ENCODE assay signal across 8 cellular contexts in the genomic region with DNA sequence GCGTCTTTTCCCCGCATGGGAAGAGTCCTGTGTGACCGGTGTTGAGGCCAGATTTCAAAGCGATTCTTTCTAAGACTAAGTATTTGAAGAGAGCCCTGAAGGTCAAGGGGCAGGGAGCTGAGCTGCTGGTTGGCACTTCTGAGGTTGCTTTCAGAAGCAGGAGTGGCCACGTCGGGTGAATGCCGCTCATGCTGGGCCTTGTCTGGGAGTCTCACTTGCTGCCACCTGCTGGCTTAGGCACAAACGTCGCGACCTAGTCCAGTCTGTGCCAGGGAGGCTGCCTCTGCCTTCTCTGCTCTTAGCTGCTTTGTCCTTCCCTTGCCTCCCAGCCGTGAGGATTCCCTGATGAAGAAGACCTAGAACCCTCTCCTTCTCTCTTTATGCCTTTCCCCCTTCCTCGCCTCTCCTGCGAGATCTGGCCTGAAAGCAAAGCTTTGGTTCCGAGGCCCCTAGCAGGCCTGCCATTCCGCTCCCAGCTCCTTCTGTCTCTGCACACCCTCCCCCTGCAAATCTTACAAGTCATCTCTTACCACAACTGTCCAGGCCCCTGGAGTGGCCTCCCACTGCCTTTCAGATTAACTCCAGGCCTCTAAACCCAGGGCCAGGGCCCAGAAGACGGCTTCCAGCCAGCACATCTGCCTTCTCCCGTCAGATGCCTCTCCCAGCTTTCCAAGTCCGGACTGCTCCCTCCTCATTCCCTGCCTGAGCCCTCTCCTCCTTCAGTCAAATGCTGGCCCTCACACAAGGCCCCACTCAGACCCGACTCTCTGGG. TPM values are rescaled to one million over a fixed set of nuclear protein-coding genes. Genes with fewer than 3 reads are reported as not detected.
A peak's percentile ranks its signal among the peaks of the same experiment; 100 is the strongest.
DNase-seq lines count a peak whose midpoint lies in the region; ATAC-seq and TF ChIP-seq lines count a peak whose summit lies in the region.

No MANE protein-coding gene starts in this region.

- ATAC-seq in T-cell (replicated peaks in 1 of 4) (peak; percentile 52 to 65 (median 58)), HG02973 (IDR thresholded peaks at IDR 0.05; ENCODE audit: unreplicated experiment) (no peak), gastroesophageal sphincter (no peak)

- POLR2A ChIA-PET in T-cell (lab: Charles Lee), result no interaction called here

- H3T11ph ChIP-seq in H9 (ENCODE audit: low read length), result no peak overlapping the region

- H3K9ac ChIP-seq in BLaER1 treated with 17β-estradiol and CSF1 and Interleukin-3, amounts not matched to agents 10 nM and 100 nM, result peak overlapping the region in 9 of 11 experiments; percentile 4 to 72 (median 37); a peak in 15 of 22 replicates
- no peak overlapping the region for H3K9ac ChIP-seq in H9 (ENCODE audit: extremely low read depth, insufficient read length, low read length)
- H3K9ac ChIP-seq in subcutaneous abdominal adipose tissue (ENCODE audit: low read length in 5 of 5), result peak overlapping the region in 2 of 5 donors; percentile 49 to 67

- H3K4me1 ChIP-seq in BLaER1 treated with 17β-estradiol and CSF1 and Interleukin-3, amounts not matched to agents 10 nM and 100 nM, result peaks cover 41 to 55% (median 48%) of the 10 kb centered on the region in 10 experiments
- H3K4me1 ChIP-seq in H9 (ENCODE audit: insufficient read depth, low read length) (no peaks in the 10 kb centered on the region), subcutaneous abdominal adipose tissue (ENCODE audit: control insufficient read depth in 5 of 5, insufficient read depth in 5 of 5, low read length in 5 of 5) (peaks cover 2 to 17% (median 13%) of the 10 kb centered on the region in 5 donors), gastroesophageal sphincter (peaks cover 0 to 7% (median 0%) of the 10 kb centered on the region in 3 donors)

- H4K5ac ChIP-seq in H9 (ENCODE audit: insufficient read length, low read depth, low read length), result no peak overlapping the region

- no peak overlapping the region for H3K4ac ChIP-seq in H9 (ENCODE audit: low read depth, low read length)

- H4K91ac ChIP-seq in H9 (ENCODE audit: insufficient read length, low read depth, low read length), result no peak overlapping the region

- H3K79me2 ChIP-seq in H9 (ENCODE audit: insufficient read depth, low read length), result no peaks in the 10 kb centered on the region

- DNase-seq in H9 (peak; percentile 85), T-cell (peak in 20 of 34 experiments; percentile 4 to 35 (median 19)), chondrocyte (ENCODE audit: low spot score) (no peak), medulla oblongata (ENCODE audit: extremely low spot score) (peak; percentile 73)

- H3K27me3 Mint-ChIP-seq in H9 (ENCODE audit: low read depth), result 0 out of 2 replicates have a peak, but pooled peaks cover 1% of the 10 kb centered on the region
- H3K27me3 Mint-ChIP-seq in T-cell, result no peaks in the 10 kb centered on the region
- H3K27me3 Mint-ChIP-seq in chondrocyte (ENCODE audit: low read depth), result no peaks in the 10 kb centered on the region

- no peak overlapping the region for H3K56ac ChIP-seq in H9 (ENCODE audit: insufficient read length, low read depth, low read length)

- no peak overlapping the region for H4K8ac ChIP-seq in H9 (replicated peaks; ENCODE audit: insufficient read length, low read depth, low read length)

- H2BK12ac ChIP-seq in H9 (ENCODE audit: insufficient read length, low read depth, low read length), result no peak overlapping the region

- H3K36me3 Mint-ChIP-seq in H9 (ENCODE audit: insufficient read depth in 1 of 3, low read depth in 3 of 3) (peaks cover 0 to 18% (median 7%) of the 10 kb centered on the region in 3 experiments; a peak in 4 of 7 replicates), T-cell (peaks cover 20% of the 10 kb centered on the region), chondrocyte (ENCODE audit: low read depth) (peaks cover 4% of the 10 kb centered on the region)

- H3K27me3 ChIP-seq in BLaER1 treated with 17β-estradiol and CSF1 and Interleukin-3, amounts not matched to agents 10 nM and 100 nM, result no peaks in the 10 kb centered on the region
- H3K27me3 ChIP-seq in H9 (ENCODE audit: insufficient read depth, low read length) (no peaks in the 10 kb centered on the region), subcutaneous abdominal adipose tissue (ENCODE audit: control insufficient read depth in 5 of 5, insufficient read depth in 4 of 5, low read length in 5 of 5) (no peaks in the 10 kb centered on the region), gastroesophageal sphincter (no peaks in the 10 kb centered on the region)

- peak overlapping the region in 8 of 11 experiments; percentile 3 to 97 (median 54); a peak in 15 of 22 replicates for H3K27ac ChIP-seq in BLaER1 treated with 17β-estradiol and CSF1 and Interleukin-3, amounts not matched to agents 10 nM and 100 nM
- H3K27ac ChIP-seq in H9 (ENCODE audit: insufficient read length, low read depth, low read length), result no peak overlapping the region
- peak overlapping the region; percentile 37 for H3K27ac ChIP-seq in subcutaneous abdominal adipose tissue (ENCODE audit: low read depth, low read length)
- H3K27ac ChIP-seq in gastroesophageal sphincter, result no peak overlapping the region

- H3K23ac ChIP-seq in H9 (ENCODE audit: insufficient read length, low read depth, low read length), result no peak overlapping the region

- no peak for TF ChIP-seq POLR2A in gastroesophageal sphincter (IDR thresholded peaks at IDR 0.05)

- no peak overlapping the region for H2BK20ac ChIP-seq in H9 (ENCODE audit: low read depth, low read length, poor library complexity, severe bottlenecking)

- H3K27ac Mint-ChIP-seq in H9 (peak overlapping the region in 2 of 3 experiments; percentile 74 to 95; a peak in 5 of 7 replicates), T-cell (no peak overlapping the region), chondrocyte (ENCODE audit: unreplicated experiment) (peak overlapping the region; percentile 57)

- CTCF ChIA-PET in T-cell (lab: Charles Lee), result interaction anchor here in 1 of 2 donors (1.0 kb wide), 1 partner anchor 12 kb away, joined by 3 read pairs; the partner anchor contains the start of genes CTNS and SHPK

- no peak overlapping the region for H2AFZ ChIP-seq in H9 (ENCODE audit: low read length)

- no peak overlapping the region for H3K14ac ChIP-seq in H9 (ENCODE audit: insufficient read depth, low read length)

- no peak overlapping the region for H3K18ac ChIP-seq in H9 (ENCODE audit: insufficient read length, low read depth, low read length)

- H3K4me2 ChIP-seq in BLaER1 treated with 17β-estradiol and CSF1 and Interleukin-3, amounts not matched to agents 10 nM and 100 nM, result peak overlapping the region; percentile 1 to 84 (median 64); a peak in 20 of 22 replicates
- H3K4me2 ChIP-seq in H9 (ENCODE audit: insufficient read depth, insufficient read length, low read length), result no peak overlapping the region

- peaks cover 0 to 23% (median 0%) of the 10 kb centered on the region in 11 experiments; a peak in 5 of 22 replicates for H4K20me1 ChIP-seq in BLaER1 treated with 17β-estradiol and CSF1 and Interleukin-3, amounts not matched to agents 10 nM and 100 nM
- no peaks in the 10 kb centered on the region for H4K20me1 ChIP-seq in H9 (ENCODE audit: control insufficient read depth, insufficient read depth, insufficient read length)

- H3K4me1 Mint-ChIP-seq in H9 (peaks cover 3% of the 10 kb centered on the region in 2 experiments; a peak in 2 of 4 replicates), T-cell (no peaks in the 10 kb centered on the region), chondrocyte (ENCODE audit: low read depth) (no peaks in the 10 kb centered on the region)

- H2BK15ac ChIP-seq in H9 (ENCODE audit: low read depth, low read length), result no peak overlapping the region

- no peak overlapping the region for H2BK120ac ChIP-seq in H9 (ENCODE audit: low read depth, low read length, poor library complexity, severe bottlenecking)

- WGBS in H9 (ENCODE audit: extremely low coverage, insufficient read length, low lambda C conversion rate), result no CpG with 5 or more reads among the region's 19 CpGs
- WGBS in gastroesophageal sphincter (ENCODE audit: low coverage in 1 of 2), 2 donors, result 59 to 87% methylated on average over 7 to 8 of the region's 19 CpGs

- H3K9me3 ChIP-seq in BLaER1 treated with 17β-estradiol and CSF1 and Interleukin-3, amounts not matched to agents 10 nM and 100 nM (replicated peaks in 1 of 11), result no peaks in the 10 kb centered on the region
- H3K9me3 ChIP-seq in H9 (ENCODE audit: control insufficient read depth, low read depth, low read length), result no peaks in the 10 kb centered on the region
- no peaks in the 10 kb centered on the region for H3K9me3 ChIP-seq in subcutaneous abdominal adipose tissue (ENCODE audit: control insufficient read depth in 5 of 5, low read length in 5 of 5)
- no peaks in the 10 kb centered on the region for H3K9me3 ChIP-seq in gastroesophageal sphincter

- H3K23me2 ChIP-seq in H9 (ENCODE audit: insufficient read length, low read depth, low read length, poor library complexity, severe bottlenecking), result no peaks in the 10 kb centered on the region

- no peak overlapping the region for H2BK5ac ChIP-seq in H9 (ENCODE audit: insufficient read length, low read length)

- H3K79me1 ChIP-seq in H9 (ENCODE audit: insufficient read depth, low read depth, low read length, poor library complexity, severe bottlenecking), result no peaks in the 10 kb centered on the region

- no peaks in the 10 kb centered on the region for H3K9me3 Mint-ChIP-seq in H9
- no peaks in the 10 kb centered on the region for H3K9me3 Mint-ChIP-seq in T-cell
- H3K9me3 Mint-ChIP-seq in chondrocyte (ENCODE audit: low read depth), result no peaks in the 10 kb centered on the region

- TF ChIP-seq CTCF in H9 (conservative IDR thresholded peaks at IDR 0.05) (peak; percentile 63), chondrocyte (IDR thresholded peaks at IDR 0.05) (peak; percentile 76), gastroesophageal sphincter (IDR thresholded peaks at IDR 0.05) (peak in 2 of 4 experiments; percentile 22 to 42)

- no peak for TF ChIP-seq EP300 in gastroesophageal sphincter (IDR thresholded peaks at IDR 0.05)

- H3K4me3 Mint-ChIP-seq in H9, result no peak overlapping the region
- H3K4me3 Mint-ChIP-seq in T-cell, result no peak overlapping the region
- no peak overlapping the region for H3K4me3 Mint-ChIP-seq in chondrocyte (ENCODE audit: unreplicated experiment)

- no peak overlapping the region for H2AK5ac ChIP-seq in H9 (ENCODE audit: insufficient read length, low read length)

- H3K4me3 ChIP-seq in BLaER1 treated with 17β-estradiol and CSF1 and Interleukin-3, amounts not matched to agents 10 nM and 100 nM, result no peak overlapping the region
- H3K4me3 ChIP-seq in subcutaneous abdominal adipose tissue (ENCODE audit: low read depth in 1 of 5, low read length in 5 of 5) (no peak overlapping the region), gastroesophageal sphincter (no peak overlapping the region)

- H3K36me3 ChIP-seq in BLaER1 treated with 17β-estradiol and CSF1 and Interleukin-3, amounts not matched to agents 10 nM and 100 nM, result peaks cover 6 to 92% (median 67%) of the 10 kb centered on the region in 11 experiments; a peak in 21 of 22 replicates
- peaks cover 0 to 57% (median 20%) of the 10 kb centered on the region in 5 donors for H3K36me3 ChIP-seq in subcutaneous abdominal adipose tissue (ENCODE audit: control insufficient read depth in 5 of 5, insufficient read depth in 5 of 5, low read length in 5 of 5)
- peaks cover 0 to 74% of the 10 kb centered on the region in 2 donors for H3K36me3 ChIP-seq in gastroesophageal sphincter

RNA-seq across cellular contexts. Expression of gene CTNS, which starts 11.4 kb away (rescaled TPM):
- total RNA-seq in H9 (2021) (12.4 and 12.8 TPM in 2 replicates), T-cell (10 to 100 TPM in 3 of 5 donors, 1 to 10 TPM in 2; 7.1 to 15.9 (median 11.4) TPM), chondrocyte (14.4 to 18.4 TPM (median 17.8 TPM) in 3 replicates), gastroesophageal sphincter (10 to 100 TPM; 14.8 to 20.5 (median 17.8) TPM)

RNA-seq across cellular contexts. Expression of gene SHPK, which starts 11.9 kb away (rescaled TPM):
- total RNA-seq in H9 (2021) (27.0 and 27.9 TPM in 2 replicates), T-cell (10 to 100 TPM in 3 of 5 donors, 1 to 10 TPM in 2; 6.4 to 12.3 (median 10.5) TPM), chondrocyte (5.6 to 6.1 TPM (median 5.9 TPM) in 3 replicates), gastroesophageal sphincter (10 to 100 TPM in 2 of 4 donors, 1 to 10 TPM in 2; 5.9 to 11.1 (median 9.8) TPM)

RNA-seq across cellular contexts. Expression of gene TAX1BP3, which starts 20.4 kb away (rescaled TPM):
- total RNA-seq in H9 (2021) (76.3 and 79.2 TPM in 2 replicates), T-cell (10 to 100 TPM in 3 of 5 donors, 1 to 10 TPM in 2; 9.1 to 15.3 (median 14.6) TPM), chondrocyte (198 to 242 TPM (median 230 TPM) in 3 replicates), gastroesophageal sphincter (100 to 1,000 TPM in 2 of 4 donors, 10 to 100 TPM in 2; 98.5 to 172 (median 109) TPM)

RNA-seq across cellular contexts. Expression of gene EMC6, which starts 20.7 kb away (rescaled TPM):
- total RNA-seq in H9 (2021), result 70.7 and 72.2 TPM in 2 replicates
- total RNA-seq in T-cell, result 10 to 100 TPM; 22.4 to 36.2 (median 33.6) TPM
- 36.2 to 41.8 TPM (median 37.6 TPM) in 3 replicates for total RNA-seq in chondrocyte
- 10 to 100 TPM in 3 of 4 donors, 1 to 10 TPM in 1; 8.5 to 25.3 (median 13.8) TPM for total RNA-seq in gastroesophageal sphincter

RNA-seq across cellular contexts. Expression of gene TRPV1, which starts 38.7 kb away (rescaled TPM):
- total RNA-seq in H9 (2021) (5.5 and 8.1 TPM in 2 replicates), T-cell (1 to 10 TPM; 4.3 to 8.0 (median 6.0) TPM), chondrocyte (2.2 to 4.8 TPM (median 3.1 TPM) in 3 replicates), gastroesophageal sphincter (1 to 10 TPM; 1.9 to 6.3 (median 4.1) TPM)

Comparison
In these comparisons a context has a peak if more than half of its experiments do, and no peak if none do; other contexts are left out.
1. H3K27ac ChIP-seq: peak in BLaER1 treated with 17β-estradiol and CSF1 and Interleukin-3, amounts not matched to agents 10 nM and 100 nM (8 of 11) and subcutaneous abdominal adipose tissue (single experiment); none in H9 (single experiment) and gastroesophageal sphincter (0 of 4).
2. H3K27ac Mint-ChIP-seq: peak in H9 (2 of 3) and chondrocyte (single experiment); none in T-cell (0 of 2).
3. ATAC-seq: peak in T-cell (4 of 4); none in HG02973 (single experiment) and gastroesophageal sphincter (single experiment).